Comparison of ENCODE assay signal across 30 cellular contexts in genomic region chr6:108366236-108366635, GRCh38.
"Had no signal": no experiment of that assay in that cellular context is flagged by ENCODE, and none has a peak within 500 bp of the region (broad histone marks: within the 10 kb centered on the region; RNA-seq: fewer than 3 reads in every experiment).

No MANE protein-coding gene starts in this region.

- FAIRE-seq: astrocyte, bronchial epithelial cell, frontal cortex had no signal

- H3K36me3 ChIP-seq: brain microvascular endothelial cell, heart left ventricle, WERI-Rb-1 had no signal

- ATAC-seq: activated CD4-positive, alpha-beta T cell treated with anti-CD3 and anti-CD28 coated beads for 36 hours; activated CD4-positive, CD25-positive, alpha-beta regulatory T cell treated with anti-CD3 and anti-CD28 coated beads, Interleukin-2, amount 50 U/mL, for 24 hours; activated CD8-positive, alpha-beta memory T cell treated with anti-CD3 and anti-CD28 coated beads, Interleukin-2, amount 10 ng/mL, durations not matched to agents 7 days and 5 days; activated CD8-positive, alpha-beta T cell treated with anti-CD3 and anti-CD28 coated beads, Interleukin-2, amount 10 ng/mL, durations not matched to agents 7 days and 5 days; activated T-helper 17 cell treated with anti-CD3 and anti-CD28 coated beads, Interleukin-2, amount 50 U/mL, for 72 hours; esophagus mucosa; heart left ventricle; T-helper 17 cell had no signal

- H3K27me3 ChIP-seq: brain microvascular endothelial cell, dorsolateral prefrontal cortex, heart left ventricle had no signal

- DNase-seq: activated B cell treated with CpG ODN at 0.5 μM for 24 hours; activated CD4-positive, alpha-beta memory T cell treated with anti-CD3 and anti-CD28 coated beads for 36 hours; activated CD4-positive, alpha-beta T cell treated with anti-CD3 and anti-CD28 coated beads for 36 hours; activated CD4-positive, alpha-beta T cell treated with anti-CD3 and anti-CD28 coated beads, Interleukin-2, amount 10 ng/mL, durations not matched to agents 24 days and 14 days; activated CD8-positive, alpha-beta memory T cell treated with anti-CD3 and anti-CD28 coated beads, Interleukin-2, amount 10 ng/mL, durations not matched to agents 7 days and 5 days; activated CD8-positive, alpha-beta memory T cell treated with anti-CD3 and anti-CD28 coated beads, Interleukin-2, amount 50 U/mL, for 4 hours; activated CD8-positive, alpha-beta T cell treated with anti-CD3 and anti-CD28 coated beads, Interleukin-2, amount 10 ng/mL, durations not matched to agents 7 days and 5 days; activated effector memory CD4-positive, alpha-beta T cell treated with Interleukin-2 at 50 U/mL for 16 hours; activated gamma-delta T cell treated with Interleukin-2 at 50 U/mL for 16 hours; activated naive CD4-positive, alpha-beta T cell treated with anti-CD3 and anti-CD28 coated beads, Interleukin-2, amount 50 U/mL, for 16 hours; activated naive CD4-positive, alpha-beta T cell treated with Interleukin-2 at 50 U/mL for 16 hours; activated T-cell treated with anti-CD3 and anti-CD28 coated beads, Interleukin-2, amount 50 U/mL, for 24 hours; amniotic stem cell; anterior cingulate cortex; brain microvascular endothelial cell; dorsolateral prefrontal cortex; effector memory CD4-positive, alpha-beta T cell; endodermal cell; glutamatergic neuron; heart left ventricle; T-helper 17 cell; T1000; WERI-Rb-1 had no signal

- H3K27ac ChIP-seq: brain microvascular endothelial cell, coronary artery, heart left ventricle, WERI-Rb-1 had no signal

- H3K9me3 ChIP-seq: heart left ventricle had no signal

- H3K4me3 ChIP-seq: coronary artery, dorsolateral prefrontal cortex, heart left ventricle had no signal
